ENCODE assay signal across 8 cellular contexts in genomic region chr20:32456869-32457421, GRCh38.
DNase-seq lines count a peak whose midpoint lies in the region; ATAC-seq, FAIRE-seq and TF ChIP-seq lines count a peak whose summit lies in the region.

No MANE protein-coding gene starts in this region.

- H3K27me3 ChIP-seq in ACC112 (ENCODE audit: insufficient read depth, low read length), result no peaks in the 10 kb centered on the region
- H3K27me3 ChIP-seq in esophagus muscularis mucosa, result no peaks in the 10 kb centered on the region
- no peaks in the 10 kb centered on the region for H3K27me3 ChIP-seq in neural cell (ENCODE audit: insufficient read depth, low read depth, low read length)

- no peaks in the 10 kb centered on the region for H3F3A ChIP-seq in neural cell (ENCODE audit: insufficient read depth, low read length, poor library complexity, severe bottlenecking)

- H3K9me3 ChIP-seq in esophagus muscularis mucosa (no peaks in the 10 kb centered on the region), neural cell (ENCODE audit: low read length) (no peaks in the 10 kb centered on the region)

- TF ChIP-seq POLR2A in esophagus muscularis mucosa (IDR thresholded peaks at IDR 0.05; ENCODE audit: low read depth), result no peak
- no peak for TF ChIP-seq POLR2A in H54 (IDR thresholded peaks at IDR 0.05; ENCODE audit: low read depth, low read length)

- H3K36me3 ChIP-seq in ACC112 (ENCODE audit: insufficient read depth, low read length) (no peaks in the 10 kb centered on the region), esophagus muscularis mucosa (peaks cover 12 to 46% (median 40%) of the 10 kb centered on the region in 4 donors), neural cell (ENCODE audit: insufficient read depth, low read length) (no peaks in the 10 kb centered on the region)

- no peak overlapping the region for H2AFZ ChIP-seq in ACC112 (ENCODE audit: low read length, unreplicated experiment)
- H2AFZ ChIP-seq in neural cell (ENCODE audit: low read depth, low read length), result no peak overlapping the region

- peak; percentile 70 for DNase-seq in RCC 7860 (ENCODE audit: low spot score)
- no peak for DNase-seq in esophagus muscularis mucosa (ENCODE audit: extremely low spot score)
- DNase-seq in H54 (ENCODE audit: insufficient read length, low spot score), result no peak
- DNase-seq in NCI-H2107 treated with DMSO at 0.1 percent for 48 hours (lab: John Stamatoyannopoulos, UW; ENCODE audit: unreplicated experiment), result no peak
- no peak for DNase-seq in T-helper 9 cell

- H3K79me2 ChIP-seq in ACC112 (ENCODE audit: control insufficient read depth, insufficient read depth, low read length, unreplicated experiment), result no peaks in the 10 kb centered on the region
- peaks cover 31% of the 10 kb centered on the region for H3K79me2 ChIP-seq in neural cell (replicated peaks; ENCODE audit: insufficient read depth, low read length)

- H3K4me3 ChIP-seq in ACC112 (ENCODE audit: low read depth, low read length) (peak overlapping the region; percentile 76), esophagus muscularis mucosa (peak overlapping the region; percentile 53 to 67 (median 59)), neural cell (ENCODE audit: low read length) (peak overlapping the region; percentile 61)

- FAIRE-seq in RCC 7860 (lab: Jason Lieb, UNC) (no peak), H54 (lab: Jason Lieb, UNC) (no peak)

- H4K20me1 ChIP-seq in neural cell (ENCODE audit: insufficient read depth), result peaks cover 17% of the 10 kb centered on the region

- TF ChIP-seq CTCF in esophagus muscularis mucosa (IDR thresholded peaks at IDR 0.05) (peak; percentile 75 to 89 (median 81)), neural cell (IDR thresholded peaks at IDR 0.05; ENCODE audit: poor library complexity, severe bottlenecking) (peak; percentile 83)

- ATAC-seq in GM19043 (IDR thresholded peaks at IDR 0.05; ENCODE audit: low read depth, unreplicated experiment), result peak; percentile 37

- H3K9me2 ChIP-seq in neural cell (ENCODE audit: insufficient read depth, low read length), result no peaks in the 10 kb centered on the region

- 4% methylated on average over 17 of the region's 33 CpGs for WGBS in esophagus muscularis mucosa

- H3K4me1 ChIP-seq in ACC112 (ENCODE audit: control insufficient read depth, insufficient read depth, low read length, unreplicated experiment), result peaks cover 11% of the 10 kb centered on the region
- peaks cover 18 to 40% (median 31%) of the 10 kb centered on the region in 4 donors for H3K4me1 ChIP-seq in esophagus muscularis mucosa

- H3K27ac ChIP-seq in ACC112 (ENCODE audit: low read depth, low read length), result no peak overlapping the region
- peak overlapping the region in 2 of 4 donors; percentile 43 to 46 for H3K27ac ChIP-seq in esophagus muscularis mucosa (replicated peaks in 1 of 4)
- H3K27ac ChIP-seq in neural cell (ENCODE audit: low read length), result peak overlapping the region; percentile 65

- peak; percentile 68 for TF ChIP-seq RAD21 in neural cell (conservative IDR thresholded peaks at IDR 0.05)

- no peak overlapping the region for H3K4me2 ChIP-seq in neural cell (ENCODE audit: low read length)

- TF ChIP-seq EP300 in esophagus muscularis mucosa (IDR thresholded peaks at IDR 0.05), result no peak
- no peak for TF ChIP-seq EP300 in neural cell (conservative IDR thresholded peaks at IDR 0.05; ENCODE audit: poor library complexity, severe bottlenecking)

- intact Hi-C loops in esophagus muscularis mucosa (cut with DNase I), result loop anchor here (10.0 kb wide), 1 partner anchor 102 kb away; the partner anchor contains the start of gene ASXL1

- H3K9ac ChIP-seq in neural cell (ENCODE audit: low read length), result peak overlapping the region; percentile 53

TF ChIP-seq in neural cell, 6 proteins besides CTCF, POLR2A, EP300 and RAD21:
- TF ChIP-seq MXI1 (conservative IDR thresholded peaks at IDR 0.05; ENCODE audit: poor library complexity, severe bottlenecking) (no peak), POLR2AphosphoS5 (IDR thresholded peaks at IDR 0.05) (no peak), SMC3 (conservative IDR thresholded peaks at IDR 0.05; ENCODE audit: poor library complexity) (peak; percentile 70)
TF ChIP-seq in neural cell: peak in this region for 1.
